In the genomic region with DNA sequence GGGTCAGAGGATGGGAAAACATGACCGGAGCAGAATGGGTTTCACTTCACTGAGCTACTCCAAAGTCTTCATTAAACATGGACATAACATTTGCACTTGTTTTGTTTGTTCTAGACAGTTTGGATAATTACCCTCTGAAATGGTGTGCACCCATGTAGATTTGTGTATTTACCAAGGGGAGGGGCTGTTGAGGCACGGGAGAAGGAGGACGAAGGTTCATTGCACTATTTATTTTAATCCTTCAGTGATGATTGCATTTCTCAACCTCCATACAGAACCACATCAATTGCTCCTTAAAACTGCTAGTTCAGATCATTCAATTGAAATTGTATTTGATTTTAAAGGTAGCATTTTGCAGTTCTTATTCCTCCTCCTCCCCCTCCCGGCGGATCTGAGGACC, we compare ENCODE assay signal across 18 cellular contexts.
"Had no signal": no experiment of that assay in that cellular context is flagged by ENCODE, and none has a peak within 500 bp of the region (broad histone marks: within the 10 kb centered on the region; RNA-seq: fewer than 3 reads in every experiment).

No MANE protein-coding gene starts in this region.

- H3K4me3 ChIP-seq: coronary artery, mucosa of descending colon, tibial artery had no signal

- ATAC-seq: activated CD8-positive, alpha-beta memory T cell treated with anti-CD3 and anti-CD28 coated beads, Interleukin-2, amount 10 ng/mL, durations not matched to agents 7 days and 5 days; activated naive CD8-positive, alpha-beta T cell treated with anti-CD3 and anti-CD28 coated beads, Interleukin-2, amount 50 U/mL, for 24 hours; left ventricle myocardium superior; mucosa of descending colon; stimulated activated naive CD8-positive, alpha-beta T cell treated with anti-CD3 and anti-CD28 coated beads, Interleukin-15, Interleukin-2, amounts not matched to agents 100 U/mL and 50 U/mL, for 24 hours had no signal

- DNase-seq: activated CD4-positive, alpha-beta memory T cell treated with anti-CD3 and anti-CD28 coated beads, Interleukin-2, amount 10 ng/mL, durations not matched to agents 7 days and 5 days; activated CD4-positive, alpha-beta T cell treated with anti-CD3 and anti-CD28 coated beads for 48 hours; activated CD4-positive, CD25-positive, alpha-beta regulatory T cell; activated CD8-positive, alpha-beta memory T cell treated with anti-CD3 and anti-CD28 coated beads, Interleukin-2, amount 10 ng/mL, durations not matched to agents 7 days and 5 days; activated naive CD4-positive, alpha-beta T cell treated with anti-CD3 and anti-CD28 coated beads, Interleukin-2, amount 10 ng/mL, durations not matched to agents 7 days and 5 days; activated naive CD8-positive, alpha-beta T cell treated with anti-CD3 and anti-CD28 coated beads, Interleukin-2, amount 50 U/mL, for 24 hours; anterior cingulate cortex; central memory CD4-positive, alpha-beta T cell; foreskin melanocyte; left ventricle myocardium superior; mucosa of descending colon; naive B cell; stimulated activated CD4-positive, alpha-beta T cell treated with anti-CD3 and anti-CD28 coated beads, Interleukin-12 subunit alpha, Interleukin-12 subunit beta, amount 100 ng/mL, for 4 hours; stimulated activated CD4-positive, alpha-beta T cell treated with anti-CD3 and anti-CD28 coated beads, Interleukin-2, amount 100 ng/mL, for 24 hours; stimulated activated naive CD8-positive, alpha-beta T cell treated with anti-CD3 and anti-CD28 coated beads, Interleukin-15, Interleukin-2, amounts not matched to agents 100 U/mL and 50 U/mL, for 24 hours; substantia nigra; tibial artery had no signal
